In the genomic region with DNA sequence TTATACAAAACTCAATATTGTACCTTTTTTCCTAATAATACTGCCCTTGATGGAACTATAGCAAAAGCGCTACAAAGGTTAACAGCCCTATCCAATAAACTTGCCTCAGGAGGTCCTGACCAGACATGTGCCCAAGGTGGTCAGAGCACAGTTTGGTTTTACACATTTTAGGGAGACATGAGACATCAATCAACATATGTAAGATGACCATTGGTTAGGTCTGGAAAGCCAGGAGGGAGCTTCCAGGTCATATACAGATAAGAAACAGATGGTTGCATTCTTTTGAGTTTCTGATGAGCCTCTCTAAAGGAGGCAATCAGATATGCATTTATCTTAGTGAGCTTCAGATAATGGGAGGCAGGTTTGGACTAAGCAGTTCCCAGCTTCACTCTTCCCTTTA, we compare ENCODE assay signal across 22 cellular contexts.
DNase-seq lines count a peak whose midpoint lies in the region; ATAC-seq, FAIRE-seq and TF ChIP-seq lines count a peak whose summit lies in the region.
"Had no signal": no experiment of that assay in that cellular context is flagged by ENCODE, and none has a peak within 500 bp of the region (broad histone marks: within the 10 kb centered on the region; RNA-seq: fewer than 3 reads in every experiment).

No MANE protein-coding gene starts in this region.

- no peak overlapping the region for H3K56ac ChIP-seq in H1 (replicated peaks; ENCODE audit: insufficient read length, low read depth, low read length)
- H3K56ac ChIP-seq in mesendoderm (ENCODE audit: low read length) = no peak overlapping the region

- no peaks in the 10 kb centered on the region for H3K9me2 ChIP-seq in PC-3 (replicated peaks; ENCODE audit: low read length)

- H3K4ac ChIP-seq in H1 (replicated peaks; ENCODE audit: insufficient read length, low read depth, low read length) = no peak overlapping the region
- H3K4ac ChIP-seq in mesendoderm (ENCODE audit: low read depth, low read length) = no peak overlapping the region

- H3K4me1 ChIP-seq in PC-3 (ENCODE audit: insufficient read depth, low read length) (peaks cover 51% of the 10 kb centered on the region), H1 (replicated peaks in 1 of 4; ENCODE audit: control insufficient read depth in 3 of 4, insufficient read depth in 4 of 4, low read length in 3 of 4) (no peaks in the 10 kb centered on the region), mesendoderm (ENCODE audit: control insufficient read depth, low read depth, low read length) (peaks cover 2% of the 10 kb centered on the region), tibial artery (peaks cover 0 to 3% (median 0%) of the 10 kb centered on the region in 4 donors)
- H3K4me1 ChIP-seq in CD8-positive, alpha-beta memory T cell (ENCODE audit: insufficient read depth, low read length) = no peaks in the 10 kb centered on the region
- H3K4me1 ChIP-seq: BE2C, HAP-1 had no signal

- H3F3A ChIP-seq in PC-3 (ENCODE audit: low read length, unreplicated experiment) = no peaks in the 10 kb centered on the region

- H3K27me3 Mint-ChIP-seq in CD8-positive, alpha-beta memory T cell = no peaks in the 10 kb centered on the region
- H3K27me3 Mint-ChIP-seq: CD4-positive, alpha-beta T cell had no signal

- H4K5ac ChIP-seq in H1 (ENCODE audit: insufficient read length, low read depth, low read length) (no peak overlapping the region), mesendoderm (ENCODE audit: low read length) (no peak overlapping the region)

- FAIRE-seq in H1 (lab: Jason Lieb, UNC) = no peak
- FAIRE-seq: GM12878, H54 had no signal

- peak overlapping the region; percentile 100 for H3K27ac ChIP-seq in PC-3 (ENCODE audit: low read length)
- H3K27ac ChIP-seq in H1 (ENCODE audit: low read depth, low read length) = no peak overlapping the region
- no peak overlapping the region for H3K27ac ChIP-seq in mesendoderm (ENCODE audit: low read depth, low read length)
- no peak overlapping the region for H3K27ac ChIP-seq in tibial artery
- H3K27ac ChIP-seq in CD8-positive, alpha-beta memory T cell (ENCODE audit: low read depth, low read length) = no peak overlapping the region
- H3K27ac ChIP-seq: 22Rv1; BLaER1 treated with 17β-estradiol and CSF1 and Interleukin-3, amounts not matched to agents 10 nM and 100 nM had no signal

- no peak for TF ChIP-seq POLR2A in H1 (IDR thresholded peaks at IDR 0.05; ENCODE audit: control extremely low read depth in 1 of 2, low read depth in 2 of 2, low read length in 2 of 2)

- H2BK120ac ChIP-seq in H1 (replicated peaks; ENCODE audit: low read depth, low read length) (no peak overlapping the region), mesendoderm (ENCODE audit: low read depth, low read length) (no peak overlapping the region)

- DNase-seq in DMS 273 (lab: John Stamatoyannopoulos, UW; ENCODE audit: unreplicated experiment) (peak; percentile 7), DMS 273 treated with DMSO at 0.1 percent for 48 hours (lab: John Stamatoyannopoulos, UW) (no peak), PC-3 (no peak), H1 (ENCODE audit: low read depth in 1 of 2, low spot score in 2 of 2) (no peak), mesendoderm (peak; percentile 88), tibial artery (no peak), pons (ENCODE audit: low spot score) (no peak)
- no peak for DNase-seq in CD8-positive, alpha-beta memory T cell
- DNase-seq: BE2C; Calu3; CD4-positive, alpha-beta T cell; COR-L47; DMS79; EL; GDM1 had no signal

- H3K27ac Mint-ChIP-seq in CD8-positive, alpha-beta memory T cell = no peak overlapping the region
- H3K27ac Mint-ChIP-seq: CD14-positive monocyte; CD4-positive, alpha-beta T cell; GM23338 had no signal

- no TSS peak for BruUV-seq in PC-3 (replicated peaks; lab: Mats Ljungman, UMichigan)

- no peaks in the 10 kb centered on the region for H4K20me1 ChIP-seq in PC-3 (ENCODE audit: low read length)
- no peaks in the 10 kb centered on the region for H4K20me1 ChIP-seq in H1 (replicated peaks in 1 of 2; ENCODE audit: control insufficient read depth in 1 of 2, insufficient read depth in 2 of 2, low read length in 2 of 2)
- H4K20me1 ChIP-seq: BLaER1 treated with 17β-estradiol and CSF1 and Interleukin-3, amounts not matched to agents 10 nM and 100 nM had no signal

- H2BK20ac ChIP-seq in H1 (ENCODE audit: low read length) = no peak overlapping the region

- H3K36me3 Mint-ChIP-seq in CD8-positive, alpha-beta memory T cell = no peaks in the 10 kb centered on the region
- H3K36me3 Mint-ChIP-seq: CD14-positive monocyte had no signal

- H3K79me2 ChIP-seq in PC-3 (ENCODE audit: low read length) (no peaks in the 10 kb centered on the region), H1 (ENCODE audit: control insufficient read depth in 1 of 2, insufficient read depth in 2 of 2, low read length in 2 of 2) (no peaks in the 10 kb centered on the region), mesendoderm (ENCODE audit: control insufficient read depth, insufficient read depth, low read length) (no peaks in the 10 kb centered on the region)

- no peak overlapping the region for H3K23ac ChIP-seq in H1 (ENCODE audit: insufficient read length)
- no peak overlapping the region for H3K23ac ChIP-seq in mesendoderm (ENCODE audit: low read length)

- no peak for TF ChIP-seq EP300 in H1 (IDR thresholded peaks at IDR 0.05; ENCODE audit: borderline replicate concordance in 1 of 2, low read depth in 2 of 2, low read length in 2 of 2)

- H3K9me3 ChIP-seq in PC-3 (ENCODE audit: low read length) (no peaks in the 10 kb centered on the region), H1 (ENCODE audit: insufficient read depth in 2 of 2, low read depth in 1 of 2, low read length in 1 of 2) (0 out of 4 replicates have a peak, but pooled peaks cover 0 to 2% of the 10 kb centered on the region in 2 experiments), tibial artery (no peaks in the 10 kb centered on the region)
- H3K9me3 ChIP-seq in CD8-positive, alpha-beta memory T cell (ENCODE audit: low read length) = peaks cover 2% of the 10 kb centered on the region
- H3K9me3 ChIP-seq: BE2C, HAP-1 had no signal

- H3K79me1 ChIP-seq in H1 (ENCODE audit: low read depth, low read length) = no peaks in the 10 kb centered on the region
- H3K79me1 ChIP-seq in mesendoderm (ENCODE audit: low read length) = no peaks in the 10 kb centered on the region

- no peaks in the 10 kb centered on the region for H3K4me1 Mint-ChIP-seq in CD8-positive, alpha-beta memory T cell
- H3K4me1 Mint-ChIP-seq: CD14-positive monocyte had no signal

- H2BK5ac ChIP-seq in H1 (ENCODE audit: low read depth, low read length) (no peak overlapping the region), mesendoderm (ENCODE audit: low read length) (no peak overlapping the region)

- H3K27me3 ChIP-seq in PC-3 (ENCODE audit: low read length) (no peaks in the 10 kb centered on the region), H1 (replicated peaks in 1 of 4; ENCODE audit: control insufficient read depth in 3 of 4, extremely low read depth in 1 of 4, insufficient read depth in 3 of 4, low read length in 3 of 4) (no peaks in the 10 kb centered on the region), mesendoderm (ENCODE audit: insufficient read depth, low read length, poor library complexity) (no peaks in the 10 kb centered on the region), tibial artery (no peaks in the 10 kb centered on the region)
- H3K27me3 ChIP-seq in CD8-positive, alpha-beta memory T cell (ENCODE audit: insufficient read depth, low read length, poor library complexity, severe bottlenecking) = no peaks in the 10 kb centered on the region
- H3K27me3 ChIP-seq: BE2C; BLaER1 treated with 17β-estradiol and CSF1 and Interleukin-3, amounts not matched to agents 10 nM and 100 nM had no signal

- H2BK12ac ChIP-seq in H1 (ENCODE audit: low read depth, low read length) = no peak overlapping the region

- POLR2A ChIA-PET in PC-3 (lab: Charles Lee; ENCODE audit: unreplicated experiment) = no interaction called here
- POLR2A ChIA-PET in H1 (lab: Charles Lee; ENCODE audit: partially characterized antibody) = no interaction called here
- POLR2A ChIA-PET in CD8-positive, alpha-beta memory T cell (lab: Charles Lee) = no interaction called here

- H4K8ac ChIP-seq in H1 (ENCODE audit: extremely low read depth, insufficient read depth, low read length) (no peak overlapping the region), mesendoderm (ENCODE audit: low read depth, low read length) (no peak overlapping the region)

- CTCF ChIA-PET in PC-3 (lab: Charles Lee) (no interaction called here), H1 (lab: Charles Lee; ENCODE audit: partially characterized antibody) (no interaction called here)
- CTCF ChIA-PET in CD8-positive, alpha-beta memory T cell (lab: Charles Lee) = no interaction called here

- H2AFZ ChIP-seq in PC-3 (ENCODE audit: low read length) (no peak overlapping the region), H1 (ENCODE audit: low read length) (peak overlapping the region; percentile 13; the same call in 1 of the 2 replicates)

- no peaks in the 10 kb centered on the region for H3K36me3 ChIP-seq in PC-3 (ENCODE audit: low read depth, low read length)
- H3K36me3 ChIP-seq in H1 (ENCODE audit: control insufficient read depth in 2 of 4, insufficient read depth in 4 of 4, low read length in 3 of 4) = no peaks in the 10 kb centered on the region
- H3K36me3 ChIP-seq in mesendoderm (ENCODE audit: control insufficient read depth, insufficient read depth, low read length) = no peaks in the 10 kb centered on the region
- H3K36me3 ChIP-seq in tibial artery = no peaks in the 10 kb centered on the region
- H3K36me3 ChIP-seq in CD8-positive, alpha-beta memory T cell (ENCODE audit: insufficient read depth, low read length) = no peaks in the 10 kb centered on the region
- H3K36me3 ChIP-seq: BE2C; BLaER1 treated with 17β-estradiol and CSF1 and Interleukin-3, amounts not matched to agents 10 nM and 100 nM; HAP-1 had no signal

- no peak overlapping the region for H3K4me3 Mint-ChIP-seq in CD8-positive, alpha-beta memory T cell
- H3K4me3 Mint-ChIP-seq: CD14-positive monocyte; CD4-positive, alpha-beta T cell; GM23338 had no signal

- no peak for ATAC-seq in PC-3
- ATAC-seq: GM12878, GM23338 had no signal

- H2BK15ac ChIP-seq in H1 (ENCODE audit: low read length) (no peak overlapping the region), mesendoderm (replicated peaks; ENCODE audit: low read depth) (no peak overlapping the region)

- peaks cover 8 to 15% (median 13%) of the 10 kb centered on the region in 5 donors for H3K9me3 Mint-ChIP-seq in CD8-positive, alpha-beta memory T cell
- H3K9me3 Mint-ChIP-seq: CD4-positive, alpha-beta T cell had no signal

- H4K91ac ChIP-seq in H1 (replicated peaks; ENCODE audit: insufficient read length, low read length) = no peak overlapping the region

- H3K4me2 ChIP-seq in PC-3 (ENCODE audit: low read length) (no peak overlapping the region), H1 (ENCODE audit: insufficient read depth in 1 of 2, low read depth in 2 of 2, low read length in 2 of 2) (no peak overlapping the region), mesendoderm (ENCODE audit: low read length) (no peak overlapping the region)
- H3K4me2 ChIP-seq: BLaER1 treated with 17β-estradiol and CSF1 and Interleukin-3, amounts not matched to agents 10 nM and 100 nM; GM23338 had no signal

- intact Hi-C loops in PC-3 (cut with micrococcal nuclease) (no loop called here), tibial artery (cut with DNase I; ENCODE audit: low total_unique reads) (no loop called here)

- H3K9ac ChIP-seq in PC-3 (ENCODE audit: low read length) (peak overlapping the region; percentile 82), H1 (replicated peaks in 1 of 4; ENCODE audit: extremely low read depth in 1 of 4, low read depth in 3 of 4, low read length in 3 of 4) (no peak overlapping the region), mesendoderm (ENCODE audit: low read length) (no peak overlapping the region)
- H3K9ac ChIP-seq: BLaER1 treated with 17β-estradiol and CSF1 and Interleukin-3, amounts not matched to agents 10 nM and 100 nM had no signal

- WGBS in H1 (ENCODE audit: extremely low coverage in 1 of 2, insufficient coverage in 1 of 2, insufficient read length in 1 of 2, insufficient replicate concordance in 2 of 2, low coverage in 1 of 2, low lambda C conversion rate in 2 of 2, missing lambda C conversion rate in 1 of 2), 2 experiments = 96% methylated on average over 1 of the region's 1 CpG; no CpG with 5 or more reads in 1 of the 2 experiments
- WGBS in mesendoderm (ENCODE audit: extremely low coverage, insufficient coverage, low lambda C conversion rate) = no CpG with 5 or more reads among the region's 1 CpG

- no peak for TF ChIP-seq CTCF in PC-3 (conservative IDR thresholded peaks at IDR 0.05; ENCODE audit: low read depth, low read length)
- no peak for TF ChIP-seq CTCF in H1 (IDR thresholded peaks at IDR 0.05; ENCODE audit: control extremely low read depth in 1 of 3, insufficient read depth in 1 of 3, low read depth in 1 of 3, low read length in 3 of 3)
- no peak for TF ChIP-seq CTCF in tibial artery (IDR thresholded peaks at IDR 0.05)

- H3K18ac ChIP-seq in H1 (ENCODE audit: extremely low read depth, low read length) = no peak overlapping the region
- no peak overlapping the region for H3K18ac ChIP-seq in mesendoderm (ENCODE audit: low read length)

- no peaks in the 10 kb centered on the region; the same call in 1 of the 2 replicates for H3K23me2 ChIP-seq in H1 (ENCODE audit: low read depth, low read length)

- TF ChIP-seq RAD21 in H1 (IDR thresholded peaks at IDR 0.05 in 1 of 2, conservative IDR thresholded peaks at IDR 0.05 in 1 of 2; ENCODE audit: low read depth in 2 of 2, low read length in 2 of 2) = no peak

- no peak overlapping the region for H3K14ac ChIP-seq in H1 (ENCODE audit: insufficient read length)

- H2AK5ac ChIP-seq in H1 (ENCODE audit: low read depth, low read length) = no peak overlapping the region
- H2AK5ac ChIP-seq in mesendoderm (ENCODE audit: low read length) = no peak overlapping the region

- H3K4me3 ChIP-seq in PC-3 (ENCODE audit: low read length) (no peak overlapping the region), H1 (ENCODE audit: extremely low read depth in 1 of 4, insufficient read depth in 2 of 4, low read depth in 3 of 4, low read length in 4 of 4) (no peak overlapping the region), mesendoderm (ENCODE audit: low read length) (no peak overlapping the region), tibial artery (no peak overlapping the region)
- H3K4me3 ChIP-seq in CD8-positive, alpha-beta memory T cell (ENCODE audit: low read length) = no peak overlapping the region
- H3K4me3 ChIP-seq: BLaER1 treated with 17β-estradiol and CSF1 and Interleukin-3, amounts not matched to agents 10 nM and 100 nM; GM12878; GM23338; HAP-1 had no signal

Comparison
In these comparisons a context has a peak if more than half of its experiments do, and no peak if none do; other contexts are left out.
1. DNase-seq: peak in DMS 273 (single experiment) and mesendoderm (single experiment); none in DMS 273 treated with DMSO at 0.1 percent for 48 hours (single experiment), PC-3 (single experiment), H1 (0 of 2), tibial artery (0 of 2), CD8-positive, alpha-beta memory T cell (0 of 5) and pons (single experiment).